19 cellular contexts compared by ENCODE assay signal in the genomic region with DNA sequence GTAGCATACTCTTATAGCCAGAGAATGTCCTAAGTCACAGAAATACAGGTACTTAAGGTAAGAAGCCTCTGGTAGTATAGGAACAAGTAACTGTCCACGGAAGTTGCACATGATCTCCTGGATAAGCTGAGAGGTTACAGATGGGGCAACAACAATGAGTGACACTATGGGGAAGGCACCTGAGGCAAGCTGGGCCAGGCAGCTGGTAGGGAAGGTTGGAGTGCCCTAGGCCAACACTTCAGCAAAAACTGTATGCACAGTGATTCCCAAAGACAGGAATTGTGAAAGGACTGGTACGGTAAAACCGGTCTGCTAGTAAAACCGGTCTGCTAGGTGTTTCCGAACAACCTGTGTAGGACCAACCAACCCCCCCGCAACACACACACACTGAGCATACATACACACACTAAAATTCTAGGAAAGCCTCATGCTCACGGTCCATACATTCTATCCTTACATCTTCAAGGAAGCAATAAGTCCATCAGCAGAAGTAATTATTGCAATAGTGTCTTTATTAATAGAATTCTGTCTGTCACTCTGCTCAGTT. TPM values are rescaled to one million over a fixed set of nuclear protein-coding genes. Genes with fewer than 3 reads are reported as not detected.
"Had no signal": no experiment of that assay in that cellular context is flagged by ENCODE, and none has a peak within 500 bp of the region (broad histone marks: within the 10 kb centered on the region; RNA-seq: fewer than 3 reads in every experiment).

No MANE protein-coding gene starts in this region.

RNA-seq across cellular contexts. Expression of a gene that starts 28.6 kb away (rescaled TPM):
- total RNA-seq: activated naive CD4-positive, alpha-beta T cell treated with anti-CD3 and anti-CD28 coated beads for 36 hours; activated naive CD4-positive, alpha-beta T cell treated with anti-CD3 and anti-CD28 coated beads, Interleukin-2, amount 50 U/mL, for 72 hours; activated naive CD8-positive, alpha-beta T cell treated with anti-CD3 and anti-CD28 coated beads for 36 hours; activated naive CD8-positive, alpha-beta T cell treated with anti-CD3 and anti-CD28 coated beads, Interleukin-2, amount 10 ng/mL, durations not matched to agents 7 days and 5 days; activated T-cell treated with anti-CD3 and anti-CD28 coated beads, Interleukin-2, amount 50 U/mL, for 4 hours; activated T-cell treated with anti-CD3 and anti-CD28 coated beads, Interleukin-2, amount 50 U/mL, for 72 hours; activated T-helper 1 cell treated with anti-CD3 and anti-CD28 coated beads, Interleukin-12 subunit alpha, Interleukin-12 subunit beta, Interleukin-2, Interleukin-4 antibody, amounts not matched to agents 30 ng/mL and 10 ng/mL and 1 ng/mL, durations not matched to agents 14 hours and 24 hours and 36 hours; activated T-helper 17 cell treated with anti-CD3 and anti-CD28 coated beads, Interleukin-2, amount 50 U/mL, for 72 hours; activated T-helper 2 cell treated with anti-CD3 and anti-CD28 coated beads, Interferon-gamma antibody, Interleukin-2, Interleukin-4, amounts not matched to agents 10 μg/mL and 5 μg/mL and 100 μg/mL, durations not matched to agents 14 hours and 24 hours and 36 hours; adrenal gland; aorta; ascending aorta; body of pancreas; breast epithelium; cardiac muscle cell; cardiac septum; cerebellum; chondrocyte had no signal
- polyA plus RNA-seq: adipose tissue, adrenal gland, aorta, cardiac muscle cell had no signal
